In genomic region chr2:127857494-127857818, GRCh38 we compare ENCODE assay signal across 8 cellular contexts. TPM values are rescaled to one million over a fixed set of nuclear protein-coding genes. Genes with fewer than 3 reads are reported as not detected.
A peak's percentile ranks its signal among the peaks of the same experiment; 100 is the strongest.
DNase-seq lines count a peak whose midpoint lies in the region; ATAC-seq, FAIRE-seq and TF ChIP-seq lines count a peak whose summit lies in the region.

No MANE protein-coding gene starts in this region.

- H3K9ac ChIP-seq in K562 (ENCODE audit: insufficient read depth in 1 of 2, low read depth in 2 of 2, low read length in 2 of 2), result peak overlapping the region; percentile 93 to 99

- peak overlapping the region; percentile 85 for H2AFZ ChIP-seq in K562 (ENCODE audit: low read depth, low read length)

- BruUV-seq in K562 (replicated peaks; lab: Mats Ljungman, UMichigan), result no TSS peak

- H3K4me1 ChIP-seq in CD8-positive, alpha-beta T cell (ENCODE audit: insufficient read depth, low read length), result peaks cover 28% of the 10 kb centered on the region
- H3K4me1 ChIP-seq in K562 (replicated peaks in 1 of 2; ENCODE audit: control insufficient read depth in 2 of 2, insufficient read depth in 2 of 2, low read length in 2 of 2) (peaks cover 28 to 29% of the 10 kb centered on the region in 2 experiments), suprapubic skin (peaks cover 31% of the 10 kb centered on the region)

- TF ChIP-seq POLR2A in K562 (conservative IDR thresholded peaks at IDR 0.05) (no peak), suprapubic skin (IDR thresholded peaks at IDR 0.05) (no peak)

- TF ChIP-seq EP300 in K562 (IDR thresholded peaks at IDR 0.05; ENCODE audit: low read length) (no peak), suprapubic skin (IDR thresholded peaks at IDR 0.05) (no peak)

- no peak for ATAC-seq in CD8-positive, alpha-beta T cell
- ATAC-seq in K562, result peak; percentile 31

- DNase-seq in CD8-positive, alpha-beta T cell, result peak in 1 of 7 experiments; percentile 11
- peak; percentile 27 for DNase-seq in GOT3 (lab: John Stamatoyannopoulos, UW)
- DNase-seq in NCI-H69 (lab: John Stamatoyannopoulos, UW), result peak; percentile 50
- peak in 2 of 4 experiments; percentile 34 to 43 for DNase-seq in K562 (ENCODE audit: extremely low read depth in 1 of 4, low spot score in 3 of 4)
- DNase-seq in suprapubic skin (ENCODE audit: low spot score in 2 of 2), result no peak
- no peak for DNase-seq in GM03348 (ENCODE audit: low spot score)
- no peak for DNase-seq in SHP77 treated with DMSO at 0.1 percent for 48 hours (lab: John Stamatoyannopoulos, UW)

- H3K36me3 Mint-ChIP-seq in CD8-positive, alpha-beta T cell, result peaks cover 16% of the 10 kb centered on the region

- CTCF ChIA-PET in CD8-positive, alpha-beta T cell (lab: Charles Lee), result interaction anchor here (1.2 to 1.5 kb wide), 3 partner anchors 10 to 27 kb away, joined by 3 read pairs; no protein-coding TSS in a partner anchor
- CTCF ChIA-PET in K562 (lab: Yijun Ruan, JAX; ENCODE audit: low intra/inter-chr PET ratio), result no interaction called here

- H3K36me3 ChIP-seq in CD8-positive, alpha-beta T cell (ENCODE audit: insufficient read depth, low read length), result peaks cover under 1% of the 10 kb centered on the region
- H3K36me3 ChIP-seq in K562 (ENCODE audit: control insufficient read depth, insufficient read depth, low read length) (peaks cover 32% of the 10 kb centered on the region), suprapubic skin (peaks cover 3% of the 10 kb centered on the region)

- H3K27ac Mint-ChIP-seq in CD8-positive, alpha-beta T cell, result peak overlapping the region; percentile 85

- in situ Hi-C loops in K562 (cut with MboI), result no loop called here

- intact Hi-C loops in CD8-positive, alpha-beta T cell (cut with DNase I, micrococcal nuclease), result loop anchor here in 1 of 2 experiments (1.0 to 10.0 kb wide), 4 partner anchors 25 to 333 kb away; partner anchors contain the start of genes IWS1 and UGGT1
- intact Hi-C loops in K562 (cut with micrococcal nuclease), result loop anchor here (5.0 kb wide), 3 partner anchors 170 to 375 kb away; partner anchors contain the start of genes SAP130 and UGGT1

- no peaks in the 10 kb centered on the region for H3K9me3 Mint-ChIP-seq in CD8-positive, alpha-beta T cell

- H3K9me3 ChIP-seq in CD8-positive, alpha-beta T cell (ENCODE audit: low read length), result no peaks in the 10 kb centered on the region
- H3K9me3 ChIP-seq in K562 (replicated peaks; ENCODE audit: control insufficient read depth, insufficient read depth, low read depth, low read length) (no peaks in the 10 kb centered on the region), suprapubic skin (no peaks in the 10 kb centered on the region)

- H3K4me3 ChIP-seq in CD8-positive, alpha-beta T cell (ENCODE audit: low read depth, low read length), result peak overlapping the region; percentile 94
- H3K4me3 ChIP-seq in K562 (peak overlapping the region; percentile 70), suprapubic skin (peak overlapping the region; percentile 89)

- no peaks in the 10 kb centered on the region for H3K27me3 Mint-ChIP-seq in CD8-positive, alpha-beta T cell (ENCODE audit: low read depth)

- WGBS in K562 (ENCODE audit: insufficient coverage, low coverage, missing lambda C conversion rate), result under 1% methylated on average over 16 of the region's 16 CpGs
- WGBS in suprapubic skin, result under 1% methylated on average over 16 of the region's 16 CpGs

- peak; percentile 52 for FAIRE-seq in K562 (lab: Jason Lieb, UNC)

- H4K20me1 ChIP-seq in K562 (replicated peaks; ENCODE audit: control insufficient read depth, insufficient read depth, low read length), result peaks cover 8% of the 10 kb centered on the region; the same call in 1 of the 2 replicates

- H3K4me3 Mint-ChIP-seq in CD8-positive, alpha-beta T cell, result peak overlapping the region; percentile 90

- POLR2A ChIA-PET in CD8-positive, alpha-beta T cell (lab: Charles Lee), result interaction anchor here (0.9 to 1.5 kb wide), 7 partner anchors 15 to 155 kb away, joined by 3 to 8 read pairs (median 4); partner anchors contain the start of gene WDR33
- POLR2A ChIA-PET in K562 (lab: Yijun Ruan, JAX), result interaction anchor here (0.6 to 1.1 kb wide), 5 partner anchors 13 to 103 kb away, joined by 3 to 4 read pairs (median 3); no protein-coding TSS in a partner anchor

- H3K4me2 ChIP-seq in K562 (ENCODE audit: insufficient read depth, low read length), result peak overlapping the region; percentile 87

- H3K27me3 ChIP-seq in CD8-positive, alpha-beta T cell (ENCODE audit: insufficient read depth, low read length), result no peaks in the 10 kb centered on the region
- H3K27me3 ChIP-seq in K562 (ENCODE audit: control insufficient read depth in 2 of 2, insufficient read depth in 2 of 2, low read length in 2 of 2), result no peaks in the 10 kb centered on the region
- H3K27me3 ChIP-seq in layer of hippocampus (ENCODE audit: control insufficient read depth, insufficient read depth, low read length), result no peaks in the 10 kb centered on the region
- H3K27me3 ChIP-seq in suprapubic skin, result no peaks in the 10 kb centered on the region

- peaks cover 51% of the 10 kb centered on the region for H3K4me1 Mint-ChIP-seq in CD8-positive, alpha-beta T cell (ENCODE audit: low read depth)

- no peak for TF ChIP-seq RAD21 in K562 (CRISPR knock-in tag; conservative IDR thresholded peaks at IDR 0.05 in 1 of 2, IDR thresholded peaks at IDR 0.05 in 1 of 2)

- H3K27ac ChIP-seq in CD8-positive, alpha-beta T cell (ENCODE audit: low read depth, low read length), result peak overlapping the region; percentile 82
- H3K27ac ChIP-seq in K562 (ENCODE audit: extremely low read depth, low read depth, low read length) (peak overlapping the region; percentile 85), layer of hippocampus (ENCODE audit: low read depth, low read length) (peak overlapping the region; percentile 47), suprapubic skin (peak overlapping the region; percentile 70)

- peaks cover 55% of the 10 kb centered on the region for H3K79me2 ChIP-seq in K562 (ENCODE audit: control insufficient read depth, insufficient read depth, low read length)

- TF ChIP-seq CTCF in CD8-positive, alpha-beta T cell (IDR thresholded peaks at IDR 0.05), result no peak
- TF ChIP-seq CTCF in K562 (IDR thresholded peaks at IDR 0.05 in 2 of 3, conservative IDR thresholded peaks at IDR 0.05 in 1 of 3; ENCODE audit: insufficient read depth in 2 of 3, low read depth in 1 of 3, low read length in 3 of 3), result no peak
- no peak for TF ChIP-seq CTCF in suprapubic skin (IDR thresholded peaks at IDR 0.05)

- H3K9me1 ChIP-seq in K562 (ENCODE audit: control insufficient read depth, insufficient read depth, low read length), result peaks cover 4% of the 10 kb centered on the region

RNA-seq across cellular contexts. Expression of gene POLR2D, which starts 0.5 kb away (rescaled TPM):
- total RNA-seq in CD8-positive, alpha-beta T cell, result 10 to 100 TPM; 35.6 to 38.6 TPM
- total RNA-seq in K562 (2011; cell fraction: chromatin; rRNA removed; ENCODE audit: low replicate concordance), result 22.3 and 26.2 TPM in 2 replicates
- total RNA-seq in K562 (2011; cell fraction: nucleolus; rRNA removed), result 9.7 and 10.7 TPM in 2 replicates
- total RNA-seq in K562 (2011; cell fraction: nucleoplasm; rRNA removed), result 17.3 and 28.2 TPM in 2 replicates
- total RNA-seq in K562 (2014; rRNA removed) (30.7 and 42.8 TPM in 2 replicates), K562 (2014; rRNA removed; fragmentation: Illumina TruSeq; extraction: Trizol) (62.1 and 77.0 TPM in 2 replicates), K562 (2015; rRNA removed; fragmentation: Illumina TruSeq; extraction: Trizol) (46.0 and 49.0 TPM in 2 replicates), K562 (2021) (83.6 and 91.0 TPM in 2 replicates), suprapubic skin (10 to 100 TPM in 3 of 4 donors, 1 to 10 TPM in 1; 9.5 to 16.5 (median 12.2) TPM)
- polyA plus RNA-seq in K562 (2011; rRNA removed) (37.5 and 67.8 TPM in 2 replicates), K562 (2014; fragmentation: Illumina TruSeq; extraction: Trizol) (96.3 and 108 TPM in 2 replicates), K562 (2014; fragmentation: Nextera tagmentation; extraction: Ambion mirVana) (10 to 100 TPM; 47.6 to 49.2 TPM), K562 (2014; rRNA removed) (44.5 and 51.4 TPM in 2 replicates)
- 33.3 and 48.1 TPM in 2 replicates for polyA plus RNA-seq in K562 (2011; cell fraction: cytosol; rRNA removed)
- polyA plus RNA-seq in K562 (2011; cell fraction: nucleus; rRNA removed), result 17.3 and 18.2 TPM in 2 replicates
- 58.4 and 78.9 TPM in 2 replicates for polyA plus RNA-seq in K562 (2012)
- polyA minus RNA-seq in K562 (2011; rRNA and poly(A)+ RNA removed), result 31.8 and 55.4 TPM in 2 replicates
- 21.8 and 29.9 TPM in 2 replicates for polyA minus RNA-seq in K562 (2011; cell fraction: cytosol; rRNA and poly(A)+ RNA removed)
- 4.0 and 5.6 TPM in 2 replicates for polyA minus RNA-seq in K562 (2011; cell fraction: nucleus; rRNA and poly(A)+ RNA removed)

RNA-seq across cellular contexts. Expression of gene AMMECR1L, which starts 28.3 kb away (rescaled TPM):
- 10 to 100 TPM in 1 of 2 experiments, 1 to 10 TPM in 1; 9.2 to 10.3 TPM for total RNA-seq in CD8-positive, alpha-beta T cell
- 23.9 and 25.5 TPM in 2 replicates for total RNA-seq in K562 (2011; cell fraction: chromatin; rRNA removed; ENCODE audit: low replicate concordance)
- total RNA-seq in K562 (2011; cell fraction: nucleolus; rRNA removed), result 13.4 and 14.2 TPM in 2 replicates
- 14.6 and 16.1 TPM in 2 replicates for total RNA-seq in K562 (2011; cell fraction: nucleoplasm; rRNA removed)
- total RNA-seq in K562 (2014; rRNA removed) (6.5 and 7.3 TPM in 2 replicates), K562 (2014; rRNA removed; fragmentation: Illumina TruSeq; extraction: Trizol) (13.8 and 14.3 TPM in 2 replicates), K562 (2015; rRNA removed; fragmentation: Illumina TruSeq; extraction: Trizol) (11.2 and 11.5 TPM in 2 replicates), K562 (2021) (12.6 and 13.4 TPM in 2 replicates), suprapubic skin (10 to 100 TPM; 13.9 to 18.9 (median 16.1) TPM)
- polyA plus RNA-seq in K562 (2011; rRNA removed) (7.7 and 9.1 TPM in 2 replicates), K562 (2014; fragmentation: Illumina TruSeq; extraction: Trizol) (15.3 and 15.5 TPM in 2 replicates), K562 (2014; fragmentation: Nextera tagmentation; extraction: Ambion mirVana) (1 to 10 TPM; 3.7 to 4.7 TPM), K562 (2014; rRNA removed) (7.7 and 8.6 TPM in 2 replicates)
- 6.2 and 9.0 TPM in 2 replicates for polyA plus RNA-seq in K562 (2011; cell fraction: cytosol; rRNA removed)
- polyA plus RNA-seq in K562 (2011; cell fraction: nucleus; rRNA removed), result 16.3 and 17.8 TPM in 2 replicates
- polyA plus RNA-seq in K562 (2012), result 9.5 and 9.9 TPM in 2 replicates
- 11.9 and 14.3 TPM in 2 replicates for polyA minus RNA-seq in K562 (2011; rRNA and poly(A)+ RNA removed)
- polyA minus RNA-seq in K562 (2011; cell fraction: cytosol; rRNA and poly(A)+ RNA removed), result 5.4 and 7.9 TPM in 2 replicates
- 7.1 and 10.7 TPM in 2 replicates for polyA minus RNA-seq in K562 (2011; cell fraction: nucleus; rRNA and poly(A)+ RNA removed)

RNA-seq across cellular contexts. Expression of gene WDR33, which starts 46.5 kb away (rescaled TPM):
- total RNA-seq in CD8-positive, alpha-beta T cell, result 10 to 100 TPM; 60.3 to 61.0 TPM
- 62.3 and 147 TPM in 2 replicates for total RNA-seq in K562 (2011; cell fraction: chromatin; rRNA removed; ENCODE audit: low replicate concordance)
- total RNA-seq in K562 (2011; cell fraction: nucleolus; rRNA removed), result 25.3 and 36.8 TPM in 2 replicates
- 76.0 and 124 TPM in 2 replicates for total RNA-seq in K562 (2011; cell fraction: nucleoplasm; rRNA removed)
- total RNA-seq in K562 (2014; rRNA removed) (24.2 and 29.2 TPM in 2 replicates), K562 (2014; rRNA removed; fragmentation: Illumina TruSeq; extraction: Trizol) (39.5 and 46.3 TPM in 2 replicates), K562 (2015; rRNA removed; fragmentation: Illumina TruSeq; extraction: Trizol) (34.3 and 36.9 TPM in 2 replicates), K562 (2021) (57.4 and 57.8 TPM in 2 replicates), suprapubic skin (10 to 100 TPM; 31.9 to 85.8 (median 44.1) TPM)
- polyA plus RNA-seq in K562 (2011; rRNA removed) (53.6 and 56.8 TPM in 2 replicates), K562 (2014; fragmentation: Illumina TruSeq; extraction: Trizol) (31.1 and 36.2 TPM in 2 replicates), K562 (2014; fragmentation: Nextera tagmentation; extraction: Ambion mirVana) (10 to 100 TPM; 38.4 to 43.5 TPM), K562 (2014; rRNA removed) (25.0 and 26.7 TPM in 2 replicates)
- polyA plus RNA-seq in K562 (2011; cell fraction: cytosol; rRNA removed), result 10.0 and 21.9 TPM in 2 replicates
- polyA plus RNA-seq in K562 (2011; cell fraction: nucleus; rRNA removed), result 34.4 and 43.5 TPM in 2 replicates
- polyA plus RNA-seq in K562 (2012), result 22.1 and 23.0 TPM in 2 replicates
- polyA minus RNA-seq in K562 (2011; rRNA and poly(A)+ RNA removed), result 107 and 120 TPM in 2 replicates
- polyA minus RNA-seq in K562 (2011; cell fraction: cytosol; rRNA and poly(A)+ RNA removed), result 27.3 and 32.9 TPM in 2 replicates
- polyA minus RNA-seq in K562 (2011; cell fraction: nucleus; rRNA and poly(A)+ RNA removed), result 45.1 and 81.6 TPM in 2 replicates

Comparison
In these comparisons a context has a peak if more than half of its experiments do, and no peak if none do; other contexts are left out.
1. DNase-seq: peak in GOT3 (single experiment) and NCI-H69 (single experiment); none in suprapubic skin (0 of 2), GM03348 (single experiment) and SHP77 treated with DMSO at 0.1 percent for 48 hours (single experiment).
2. Peak in every context shown above with its lines, with median percentiles within 50 percentile points of each other: H3K27ac ChIP-seq and H3K4me3 ChIP-seq.